Comparison of ENCODE assay signal across 1 cellular context in genomic region chr7:37815969-37816371, GRCh38.
TF ChIP-seq lines count a peak whose summit lies in the region.

No MANE protein-coding gene starts in this region.

TF ChIP-seq in GM23338, 12 proteins besides CTCF, POLR2A, EP300 and RAD21 (continued from another document):
- TF ChIP-seq, protein P1, sequence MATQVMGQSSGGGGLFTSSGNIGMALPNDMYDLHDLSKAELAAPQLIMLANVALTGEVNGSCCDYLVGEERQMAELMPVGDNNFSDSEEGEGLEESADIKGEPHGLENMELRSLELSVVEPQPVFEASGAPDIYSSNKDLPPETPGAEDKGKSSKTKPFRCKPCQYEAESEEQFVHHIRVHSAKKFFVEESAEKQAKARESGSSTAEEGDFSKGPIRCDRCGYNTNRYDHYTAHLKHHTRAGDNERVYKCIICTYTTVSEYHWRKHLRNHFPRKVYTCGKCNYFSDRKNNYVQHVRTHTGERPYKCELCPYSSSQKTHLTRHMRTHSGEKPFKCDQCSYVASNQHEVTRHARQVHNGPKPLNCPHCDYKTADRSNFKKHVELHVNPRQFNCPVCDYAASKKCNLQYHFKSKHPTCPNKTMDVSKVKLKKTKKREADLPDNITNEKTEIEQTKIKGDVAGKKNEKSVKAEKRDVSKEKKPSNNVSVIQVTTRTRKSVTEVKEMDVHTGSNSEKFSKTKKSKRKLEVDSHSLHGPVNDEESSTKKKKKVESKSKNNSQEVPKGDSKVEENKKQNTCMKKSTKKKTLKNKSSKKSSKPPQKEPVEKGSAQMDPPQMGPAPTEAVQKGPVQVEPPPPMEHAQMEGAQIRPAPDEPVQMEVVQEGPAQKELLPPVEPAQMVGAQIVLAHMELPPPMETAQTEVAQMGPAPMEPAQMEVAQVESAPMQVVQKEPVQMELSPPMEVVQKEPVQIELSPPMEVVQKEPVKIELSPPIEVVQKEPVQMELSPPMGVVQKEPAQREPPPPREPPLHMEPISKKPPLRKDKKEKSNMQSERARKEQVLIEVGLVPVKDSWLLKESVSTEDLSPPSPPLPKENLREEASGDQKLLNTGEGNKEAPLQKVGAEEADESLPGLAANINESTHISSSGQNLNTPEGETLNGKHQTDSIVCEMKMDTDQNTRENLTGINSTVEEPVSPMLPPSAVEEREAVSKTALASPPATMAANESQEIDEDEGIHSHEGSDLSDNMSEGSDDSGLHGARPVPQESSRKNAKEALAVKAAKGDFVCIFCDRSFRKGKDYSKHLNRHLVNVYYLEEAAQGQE (IDR thresholded peaks at IDR 0.05; ENCODE audit: unreplicated experiment) = no peak
- no peak for TF ChIP-seq POLR2AphosphoS5 (IDR thresholded peaks at IDR 0.05; ENCODE audit: low read depth)
